Comparison of ENCODE assay signal across 21 cellular contexts in the genomic region with DNA sequence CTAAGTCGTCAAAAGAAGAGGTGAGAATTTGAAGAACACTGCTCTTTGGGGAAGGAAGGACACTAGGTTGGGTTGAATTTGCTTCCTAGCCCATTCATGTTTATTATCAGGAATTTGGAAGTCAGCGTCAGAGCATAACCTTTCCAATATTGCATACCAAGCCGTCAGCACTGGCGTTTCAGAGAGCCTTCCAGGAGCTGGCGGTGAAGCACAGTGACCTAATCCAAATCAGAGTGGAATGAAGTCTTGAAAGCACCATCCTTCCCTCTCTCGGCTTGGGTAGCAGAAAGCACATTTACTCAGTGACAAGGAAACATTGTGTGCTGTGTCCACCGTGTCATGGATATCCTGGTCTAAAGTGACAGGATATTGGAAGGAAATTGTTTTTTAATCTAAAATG.
"Had no signal": no experiment of that assay in that cellular context is flagged by ENCODE, and none has a peak within 500 bp of the region (broad histone marks: within the 10 kb centered on the region; RNA-seq: fewer than 3 reads in every experiment).

No MANE protein-coding gene starts in this region.

- H3K9me3 ChIP-seq: esophagus muscularis mucosa, gastrocnemius medialis, SK-N-SH, tibial nerve had no signal

- H3K36me3 ChIP-seq: esophagus muscularis mucosa, gastrocnemius medialis, tibial nerve had no signal

- ATAC-seq: activated CD4-positive, alpha-beta T cell treated with anti-CD3 and anti-CD28 coated beads for 36 hours; activated CD8-positive, alpha-beta memory T cell treated with anti-CD3 and anti-CD28 coated beads, Interleukin-2, amount 10 ng/mL, durations not matched to agents 7 days and 5 days; gastrocnemius medialis; stimulated activated naive CD8-positive, alpha-beta T cell treated with anti-CD3 and anti-CD28 coated beads, Interleukin-15, Interleukin-2, amounts not matched to agents 100 U/mL and 50 U/mL, for 24 hours; WTC11 had no signal

- H3K27me3 ChIP-seq: esophagus muscularis mucosa, tibial nerve had no signal

- H3K27ac ChIP-seq: esophagus muscularis mucosa, gastrocnemius medialis, tibial nerve had no signal

- H3K4me3 ChIP-seq: esophagus muscularis mucosa, gastrocnemius medialis, lung, tibial nerve had no signal

- DNase-seq: activated CD4-positive, alpha-beta memory T cell treated with anti-CD3 and anti-CD28 coated beads, Interleukin-2, amount 10 ng/mL, durations not matched to agents 7 days and 5 days; activated CD4-positive, alpha-beta T cell treated with anti-CD3 and anti-CD28 coated beads for 36 hours; activated CD8-positive, alpha-beta memory T cell treated with anti-CD3 and anti-CD28 coated beads, Interleukin-2, amount 10 ng/mL, durations not matched to agents 7 days and 5 days; activated naive CD4-positive, alpha-beta T cell treated with Interleukin-2 at 50 U/mL for 16 hours; activated naive CD8-positive, alpha-beta T cell treated with anti-CD3 and anti-CD28 coated beads, Interleukin-2, amount 10 ng/mL, durations not matched to agents 7 days and 5 days; amygdala; effector CD8-positive, alpha-beta T cell; gastrocnemius medialis; immature natural killer cell; kidney glomerular epithelial cell; nucleus accumbens; posterior cingulate gyrus; retina; SK-N-SH; stimulated activated CD4-positive, alpha-beta T cell treated with anti-CD3 and anti-CD28 coated beads, Interleukin-2, amount 100 ng/mL, for 24 hours; stimulated activated naive CD8-positive, alpha-beta T cell treated with anti-CD3 and anti-CD28 coated beads, Interleukin-15, Interleukin-2, amounts not matched to agents 100 U/mL and 50 U/mL, for 24 hours; substantia nigra had no signal

- H3K4me2 ChIP-seq: SK-N-SH had no signal

- H3K9me2 ChIP-seq: SK-N-SH had no signal
